ENCODE assay signal across 22 cellular contexts in the genomic region with DNA sequence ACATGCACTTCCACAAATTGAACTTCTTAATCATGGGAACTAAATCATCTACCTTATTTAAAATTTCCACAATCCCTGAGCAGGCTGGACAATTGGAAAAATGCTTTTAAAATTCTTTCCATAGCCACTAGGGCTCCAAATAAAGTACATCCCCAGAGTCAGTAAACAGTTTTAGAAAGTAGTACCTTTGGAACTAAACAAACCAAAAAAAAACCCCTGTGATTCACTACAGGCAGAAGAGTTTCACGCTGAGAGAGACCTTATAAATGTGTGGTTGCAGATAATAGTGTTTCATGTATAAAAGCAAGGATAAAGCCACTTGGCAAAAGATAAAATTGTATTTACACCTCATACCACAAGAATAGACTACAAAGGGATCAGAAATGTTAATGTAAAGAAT. TPM values are rescaled to one million over a fixed set of nuclear protein-coding genes. Genes with fewer than 3 reads are reported as not detected.
A peak's percentile ranks its signal among the peaks of the same experiment; 100 is the strongest.
DNase-seq lines count a peak whose midpoint lies in the region; ATAC-seq and TF ChIP-seq lines count a peak whose summit lies in the region.
"Had no signal": no experiment of that assay in that cellular context is flagged by ENCODE, and none has a peak within 500 bp of the region (broad histone marks: within the 10 kb centered on the region; RNA-seq: fewer than 3 reads in every experiment).

No MANE protein-coding gene starts in this region.

- no peak for DNase-seq in activated T-cell treated with anti-CD3 and anti-CD28 coated beads, Interleukin-2, amount 50 U/mL, for 72 hours
- DNase-seq in activated T-cell treated with anti-CD3 and anti-CD28 coated beads, Interleukin-2, amount 50 U/mL, for 48 hours: no peak
- DNase-seq in HFFc6: no peak
- DNase-seq in endodermal cell: no peak
- no peak for DNase-seq in stimulated activated naive CD8-positive, alpha-beta T cell treated with anti-CD3 and anti-CD28 coated beads, Interleukin-15, amount 100 ng/mL, for 72 hours
- no peak for DNase-seq in NCI-H1694 (lab: John Stamatoyannopoulos, UW)
- no peak for DNase-seq in coronary artery (ENCODE audit: low spot score)
- no peak for DNase-seq in left ventricle myocardium inferior
- DNase-seq: activated B cell treated with CpG ODN at 0.5 μM for 24 hours; aorta; DMS79 treated with DMSO at 0.1 percent for 48 hours; gastrocnemius medialis; Karpas-422; NCI-H1092; NK-92 treated with Interleukin-12 subunit alpha and Interleukin-12 subunit beta, amount 100 ng/mL, for 24 hours; Peyer's patch had no signal

- peaks cover 6% of the 10 kb centered on the region for H3K4me1 ChIP-seq in endodermal cell (ENCODE audit: control insufficient read depth, insufficient read depth, low read length)
- H3K4me1 ChIP-seq in left ventricle myocardium inferior: no peaks in the 10 kb centered on the region
- H3K4me1 ChIP-seq: gastrocnemius medialis, Peyer's patch, right atrium auricular region had no signal

- no peak overlapping the region for H3K27ac ChIP-seq in endodermal cell (ENCODE audit: low read depth, low read length)
- H3K27ac ChIP-seq in coronary artery: no peak overlapping the region
- H3K27ac ChIP-seq in left ventricle myocardium inferior (replicated peaks): no peak overlapping the region
- H3K27ac ChIP-seq: gastrocnemius medialis, Peyer's patch, right atrium auricular region, suprapubic skin, vagina had no signal

- H3K27me3 ChIP-seq in endodermal cell (ENCODE audit: control insufficient read depth, insufficient read depth, low read length, poor library complexity, severe bottlenecking) (no peaks in the 10 kb centered on the region), left ventricle myocardium inferior (ENCODE audit: low read depth) (peaks cover 11% of the 10 kb centered on the region)
- H3K27me3 ChIP-seq: gastrocnemius medialis, Peyer's patch, right atrium auricular region, suprapubic skin, vagina had no signal

- H3K4me3 ChIP-seq in endodermal cell (ENCODE audit: low read length) (no peak overlapping the region), coronary artery (no peak overlapping the region), left ventricle myocardium inferior (no peak overlapping the region)
- H3K4me3 ChIP-seq: gastrocnemius medialis, Peyer's patch, right atrium auricular region, suprapubic skin, vagina had no signal

- intact Hi-C loops in left ventricle myocardium inferior (cut with micrococcal nuclease): no loop called here

- WGBS in endodermal cell (ENCODE audit: insufficient coverage in 1 of 2, insufficient read length in 1 of 2), 2 experiments: no CpG with 5 or more reads among the region's 1 CpG

- H3K4me1 Mint-ChIP-seq in activated T-cell treated with anti-CD3 and anti-CD28 coated beads, Interleukin-2, amount 50 U/mL, for 72 hours (ENCODE audit: low read depth): peaks cover 45% of the 10 kb centered on the region
- H3K4me1 Mint-ChIP-seq in HFFc6 (ENCODE audit: low read depth) (peaks cover 14% of the 10 kb centered on the region), endodermal cell (peaks cover 25% of the 10 kb centered on the region)
- H3K4me1 Mint-ChIP-seq in stimulated activated naive CD8-positive, alpha-beta T cell treated with anti-CD3 and anti-CD28 coated beads, Interleukin-15, amount 100 ng/mL, for 72 hours: peaks cover 14% of the 10 kb centered on the region
- H3K4me1 Mint-ChIP-seq: activated B cell treated with CpG ODN at 0.5 μM for 24 hours, memory B cell had no signal

- H3K36me3 Mint-ChIP-seq in activated T-cell treated with anti-CD3 and anti-CD28 coated beads, Interleukin-2, amount 50 U/mL, for 72 hours (ENCODE audit: insufficient read depth in 2 of 2): no peaks in the 10 kb centered on the region
- H3K36me3 Mint-ChIP-seq in HFFc6 (ENCODE audit: low read depth) (no peaks in the 10 kb centered on the region), endodermal cell (ENCODE audit: low read depth) (no peaks in the 10 kb centered on the region)
- H3K36me3 Mint-ChIP-seq: memory B cell had no signal

- H3K9me3 ChIP-seq in endodermal cell (ENCODE audit: control insufficient read depth, low read length) (peaks cover 7% of the 10 kb centered on the region), left ventricle myocardium inferior (replicated peaks) (no peaks in the 10 kb centered on the region)
- H3K9me3 ChIP-seq: gastrocnemius medialis, Peyer's patch, right atrium auricular region, suprapubic skin, vagina had no signal

- TF ChIP-seq CTCF in HFFc6 (IDR thresholded peaks at IDR 0.05): peak; percentile 40
- TF ChIP-seq CTCF in endodermal cell (conservative IDR thresholded peaks at IDR 0.05): peak; percentile 19
- TF ChIP-seq CTCF in coronary artery (IDR thresholded peaks at IDR 0.05): no peak
- no peak for TF ChIP-seq CTCF in left ventricle myocardium inferior (IDR thresholded peaks at IDR 0.05; ENCODE audit: borderline replicate concordance)

- H3K27ac Mint-ChIP-seq in activated T-cell treated with anti-CD3 and anti-CD28 coated beads, Interleukin-2, amount 50 U/mL, for 72 hours: peak overlapping the region; percentile 56
- H3K27ac Mint-ChIP-seq in HFFc6 (no peak overlapping the region), endodermal cell (no peak overlapping the region)
- H3K27ac Mint-ChIP-seq in stimulated activated naive CD8-positive, alpha-beta T cell treated with anti-CD3 and anti-CD28 coated beads, Interleukin-15, amount 100 ng/mL, for 72 hours: no peak overlapping the region
- H3K27ac Mint-ChIP-seq: activated B cell treated with CpG ODN at 0.5 μM for 24 hours; memory B cell; T-helper 2 cell treated with Interferon-gamma antibody and Interleukin-4, amounts not matched to agents 5 μg/mL and 100 μg/mL, for 36 hours had no signal

- no peaks in the 10 kb centered on the region for H3K9me3 Mint-ChIP-seq in activated T-cell treated with anti-CD3 and anti-CD28 coated beads, Interleukin-2, amount 50 U/mL, for 72 hours
- H3K9me3 Mint-ChIP-seq in HFFc6: no peaks in the 10 kb centered on the region
- peaks cover 6% of the 10 kb centered on the region for H3K9me3 Mint-ChIP-seq in endodermal cell
- no peaks in the 10 kb centered on the region for H3K9me3 Mint-ChIP-seq in stimulated activated naive CD8-positive, alpha-beta T cell treated with anti-CD3 and anti-CD28 coated beads, Interleukin-15, amount 100 ng/mL, for 72 hours
- H3K9me3 Mint-ChIP-seq: activated B cell treated with CpG ODN at 0.5 μM for 24 hours; memory B cell; T-helper 2 cell treated with Interferon-gamma antibody and Interleukin-4, amounts not matched to agents 5 μg/mL and 100 μg/mL, for 36 hours had no signal

- H3K4me3 Mint-ChIP-seq in activated T-cell treated with anti-CD3 and anti-CD28 coated beads, Interleukin-2, amount 50 U/mL, for 72 hours: peak overlapping the region; percentile 71 to 85
- H3K4me3 Mint-ChIP-seq in HFFc6 (no peak overlapping the region), endodermal cell (no peak overlapping the region)
- peak overlapping the region in 1 of 2 donors; percentile 41 for H3K4me3 Mint-ChIP-seq in stimulated activated naive CD8-positive, alpha-beta T cell treated with anti-CD3 and anti-CD28 coated beads, Interleukin-15, amount 100 ng/mL, for 72 hours
- H3K4me3 Mint-ChIP-seq: activated B cell treated with CpG ODN at 0.5 μM for 24 hours; memory B cell; T-helper 2 cell treated with Interferon-gamma antibody and Interleukin-4, amounts not matched to agents 5 μg/mL and 100 μg/mL, for 36 hours had no signal

- no peak overlapping the region for H3K9ac ChIP-seq in endodermal cell (ENCODE audit: extremely low read depth, low read length, poor library complexity, severe bottlenecking)

- peak; percentile 68 to 69 for ATAC-seq in activated T-cell treated with anti-CD3 and anti-CD28 coated beads, Interleukin-2, amount 50 U/mL, for 72 hours (replicated peaks in 1 of 2)
- ATAC-seq in stimulated activated naive CD8-positive, alpha-beta T cell treated with anti-CD3 and anti-CD28 coated beads, Interleukin-15, amount 100 ng/mL, for 72 hours: peak; percentile 81
- ATAC-seq: esophagus mucosa, gastrocnemius medialis had no signal

- no peaks in the 10 kb centered on the region for H3K36me3 ChIP-seq in endodermal cell (ENCODE audit: control insufficient read depth, insufficient read depth, low read length)
- no peaks in the 10 kb centered on the region for H3K36me3 ChIP-seq in left ventricle myocardium inferior
- H3K36me3 ChIP-seq: gastrocnemius medialis, Peyer's patch, right atrium auricular region, suprapubic skin, vagina had no signal

- H3K27me3 Mint-ChIP-seq in activated T-cell treated with anti-CD3 and anti-CD28 coated beads, Interleukin-2, amount 50 U/mL, for 72 hours (ENCODE audit: low read depth): peaks cover 5% of the 10 kb centered on the region
- H3K27me3 Mint-ChIP-seq in HFFc6 (ENCODE audit: insufficient read depth) (no peaks in the 10 kb centered on the region), endodermal cell (ENCODE audit: insufficient read depth) (peaks cover 5% of the 10 kb centered on the region)
- H3K27me3 Mint-ChIP-seq in stimulated activated naive CD8-positive, alpha-beta T cell treated with anti-CD3 and anti-CD28 coated beads, Interleukin-15, amount 100 ng/mL, for 72 hours: peaks cover 7% of the 10 kb centered on the region

RNA-seq across cellular contexts. Expression of a gene that starts 11.8 kb away (rescaled TPM):
- total RNA-seq in activated T-cell treated with anti-CD3 and anti-CD28 coated beads, Interleukin-2, amount 50 U/mL, for 72 hours: 10 to 100 TPM; 23.5 to 24.2 TPM
- 10 to 100 TPM; 22.6 to 26.4 (median 24.4) TPM for total RNA-seq in HFFc6 (2021; fragmentation: NEBNext Ultra II Directional; extraction: Animal tissue kit (Norgen Biotek cat#: 25700))
- total RNA-seq in endodermal cell (100 to 1,000 TPM; 114 to 162 TPM), left ventricle myocardium inferior (10.2 TPM)
- polyA plus RNA-seq in endodermal cell (2013, experiment 1 of 2): 224 TPM
- 222 TPM for polyA plus RNA-seq in endodermal cell (2013, experiment 2 of 2)

Comparison
In these comparisons a context has a peak if more than half of its experiments do, and no peak if none do; other contexts are left out.
1. H3K4me3 Mint-ChIP-seq: peak in activated T-cell treated with anti-CD3 and anti-CD28 coated beads, Interleukin-2, amount 50 U/mL, for 72 hours (2 of 2); none in HFFc6 (single experiment) and endodermal cell (single experiment).
2. CTCF ChIP-seq: peak in HFFc6 (single experiment) and endodermal cell (single experiment); none in coronary artery (single experiment) and left ventricle myocardium inferior (single experiment).
3. RNA of a gene that starts 11.8 kb away (total RNA-seq): 114 to 162 TPM in endodermal cell; 22.6 to 26.4 TPM in HFFc6, 23.5 to 24.2 TPM in activated T-cell treated with anti-CD3 and anti-CD28 coated beads, Interleukin-2, amount 50 U/mL, for 72 hours and 10.2 TPM in left ventricle myocardium inferior (single experiment); every median in the first group is over 4 times any median in the second.